ENCODE assay signal across 30 cellular contexts in the genomic region with DNA sequence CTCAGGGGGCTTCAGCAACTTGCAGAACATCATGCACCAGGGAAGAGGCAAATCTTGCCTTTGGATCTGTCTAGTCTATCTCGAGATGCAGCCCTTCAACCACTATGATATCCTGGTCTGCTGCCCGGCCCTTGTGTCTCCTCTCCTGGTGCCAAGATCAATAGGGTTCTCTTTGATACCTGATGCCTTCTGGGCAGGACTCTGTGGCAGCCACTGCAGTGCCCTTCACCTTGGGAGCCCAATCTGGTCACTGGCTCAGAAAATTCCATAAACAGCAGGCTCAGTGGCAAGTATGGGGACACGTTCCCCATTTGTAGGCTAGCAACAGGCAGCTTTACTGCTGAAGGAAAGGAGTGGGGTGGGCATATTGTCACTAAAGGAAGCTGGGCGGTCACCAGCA. TPM values are rescaled to one million over a fixed set of nuclear protein-coding genes. Genes with fewer than 3 reads are reported as not detected.
"Had no signal": no experiment of that assay in that cellular context is flagged by ENCODE, and none has a peak within 500 bp of the region (broad histone marks: within the 10 kb centered on the region; RNA-seq: fewer than 3 reads in every experiment).

No MANE protein-coding gene starts in this region.

- H3K9ac ChIP-seq: parathyroid adenoma had no signal

- H3K4me3 Mint-ChIP-seq: activated naive CD8-positive, alpha-beta T cell; activated T-cell treated with anti-CD3 and anti-CD28 coated beads, Interleukin-2, amount 50 U/mL, for 72 hours; brain; mesothelial cell of epicardium; naive thymus-derived CD4-positive, alpha-beta T cell had no signal

- H3K9me3 Mint-ChIP-seq: activated T-cell treated with anti-CD3 and anti-CD28 coated beads, Interleukin-2, amount 50 U/mL, for 72 hours; brain; mesothelial cell of epicardium; naive thymus-derived CD4-positive, alpha-beta T cell had no signal

- H3K36me3 ChIP-seq: cardiac muscle cell, colonic mucosa, gastrocnemius medialis, thoracic aorta had no signal

- H3K27ac Mint-ChIP-seq: activated naive CD8-positive, alpha-beta T cell; activated T-cell treated with anti-CD3 and anti-CD28 coated beads, Interleukin-2, amount 50 U/mL, for 72 hours; brain; mesothelial cell of epicardium; naive thymus-derived CD4-positive, alpha-beta T cell had no signal

- H3K4me1 Mint-ChIP-seq: naive thymus-derived CD4-positive, alpha-beta T cell had no signal

- DNase-seq: activated CD4-positive, alpha-beta T cell treated with anti-CD3 and anti-CD28 coated beads for 4 hours; activated CD4-positive, alpha-beta T cell treated with anti-CD3 and anti-CD28 coated beads, Interleukin-2, amount 50 U/mL, for 4 hours; activated naive CD4-positive, alpha-beta T cell; activated T-cell treated with anti-CD3 and anti-CD28 coated beads for 4 hours; activated T-cell treated with anti-CD3 and anti-CD28 coated beads, Interleukin-2, amount 50 U/mL, for 72 hours; aorta; cerebellar nuclear complex; colonic mucosa; effector memory CD4-positive, alpha-beta T cell; erythroblast; gastrocnemius medialis; glutamatergic neuron; islet precursor cell; left ventricle myocardium superior; mammary epithelial cell; naive thymus-derived CD4-positive, alpha-beta T cell; right cardiac atrium; stimulated activated CD4-positive, alpha-beta T cell treated with anti-CD3 and anti-CD28 coated beads, Interleukin-2, amount 100 ng/mL, for 48 hours; stimulated activated naive CD4-positive, alpha-beta T cell treated with Interleukin-2 at 50 U/mL for 16 hours; trophoblast cell had no signal

- H3K9me3 ChIP-seq: colonic mucosa, gastrocnemius medialis, thoracic aorta had no signal

- ATAC-seq: activated T-cell treated with anti-CD3 and anti-CD28 coated beads, Interleukin-2, amount 50 U/mL, for 72 hours; gastrocnemius medialis; left ventricle myocardium superior; naive thymus-derived CD4-positive, alpha-beta T cell; right cardiac atrium had no signal

- H3K27me3 ChIP-seq: cardiac muscle cell, colonic mucosa had no signal

- H3K27me3 Mint-ChIP-seq: activated naive CD8-positive, alpha-beta T cell had no signal

- H3K4me3 ChIP-seq: cardiac muscle cell, colonic mucosa, gastrocnemius medialis, hepatocyte, thoracic aorta had no signal

- H3K27ac ChIP-seq: cardiac muscle cell, colonic mucosa, hepatocyte, parathyroid adenoma, thoracic aorta, VCaP had no signal

- H3K4me1 ChIP-seq: colonic mucosa, gastrocnemius medialis, parathyroid adenoma had no signal

- H3K36me3 Mint-ChIP-seq: activated naive CD8-positive, alpha-beta T cell; brain; mesothelial cell of epicardium; naive thymus-derived CD4-positive, alpha-beta T cell had no signal

RNA-seq across cellular contexts. Expression of gene SYN3, which starts 23.4 kb away (rescaled TPM):
- total RNA-seq: activated T-cell treated with anti-CD3 and anti-CD28 coated beads, Interleukin-2, amount 50 U/mL, for 72 hours; left ventricle myocardium superior; mammary epithelial cell; naive thymus-derived CD4-positive, alpha-beta T cell; pulmonary artery endothelial cell; T-helper 1 cell treated with Interleukin-12 subunit alpha and Interleukin-12 subunit beta and Interleukin-4 antibody, amounts not matched to agents 30 ng/mL and 1 ng/mL, for 36 hours; thoracic aorta had no signal
- polyA plus RNA-seq: mammary epithelial cell; naive thymus-derived CD4-positive, alpha-beta T cell had no signal
